ENCODE assay signal across 14 cellular contexts in the genomic region with DNA sequence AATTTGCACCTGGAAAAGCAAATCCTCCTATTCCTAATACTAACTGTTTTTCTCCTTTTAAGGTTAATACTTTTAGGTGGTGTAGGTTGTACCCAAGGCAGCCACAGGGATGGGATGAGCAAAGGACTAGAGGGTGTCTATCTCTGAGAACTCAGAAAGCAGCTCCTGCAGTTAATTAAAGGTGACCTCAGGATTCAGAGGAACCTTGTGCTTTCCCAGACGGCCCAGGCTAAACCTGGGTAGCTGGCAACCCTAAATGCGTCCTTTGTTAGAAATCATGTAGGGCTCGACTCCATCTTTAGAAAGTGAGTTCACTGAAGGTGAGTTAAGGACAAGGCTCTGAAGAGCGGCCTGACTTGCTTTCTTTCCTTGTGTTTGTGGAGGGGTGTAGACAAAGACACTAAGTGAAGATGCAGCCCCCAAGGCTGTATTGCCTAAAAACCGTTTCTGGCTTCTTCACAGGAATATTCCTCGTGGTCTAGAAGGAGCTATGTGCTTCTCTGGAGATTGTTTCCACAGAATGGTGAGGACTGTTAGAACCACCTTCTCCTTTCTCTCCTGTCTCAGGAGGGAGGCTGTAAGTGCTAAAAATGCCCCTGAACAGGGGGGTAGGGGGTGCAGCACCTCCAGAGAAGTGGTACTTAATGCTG. TPM values are rescaled to one million over a fixed set of nuclear protein-coding genes. Genes with fewer than 3 reads are reported as not detected.
DNase-seq lines count a peak whose midpoint lies in the region; ATAC-seq and TF ChIP-seq lines count a peak whose summit lies in the region.
"Had no signal": no experiment of that assay in that cellular context is flagged by ENCODE, and none has a peak within 500 bp of the region (broad histone marks: within the 10 kb centered on the region; RNA-seq: fewer than 3 reads in every experiment).

No MANE protein-coding gene starts in this region.

- CTCF ChIA-PET in IMR-90 (lab: Yijun Ruan, JAX) = interaction anchor here (0.6 kb wide), 1 partner anchor 225 kb away, joined by 3 read pairs; no protein-coding TSS in a partner anchor

- H4K8ac ChIP-seq in IMR-90 (ENCODE audit: low read depth in 2 of 2, low read length in 2 of 2) = no peak overlapping the region

- H2AK5ac ChIP-seq in IMR-90 (ENCODE audit: low read depth, low read length) = no peak overlapping the region

- no peak overlapping the region for H4K5ac ChIP-seq in IMR-90 (ENCODE audit: low read depth, low read length)

- no peak overlapping the region for H3K56ac ChIP-seq in IMR-90 (ENCODE audit: extremely low read depth, insufficient read depth, low read length)

- no peak overlapping the region for H3K4me2 ChIP-seq in IMR-90 (ENCODE audit: low read depth, low read length)

- H3K4me3 ChIP-seq in CD4-positive, CD25-positive, alpha-beta regulatory T cell (ENCODE audit: low read depth, low read length) = no peak overlapping the region
- H3K4me3 ChIP-seq in IMR-90 (ENCODE audit: insufficient read depth, low read depth, low read length) (no peak overlapping the region), colonic mucosa (no peak overlapping the region)
- H3K4me3 ChIP-seq: prostate gland had no signal

- H2BK120ac ChIP-seq in IMR-90 (ENCODE audit: low read depth, low read length) = no peak overlapping the region

- TF ChIP-seq CTCF in IMR-90 (conservative IDR thresholded peaks at IDR 0.05; ENCODE audit: low read depth, low read length) (no peak), progenitor cell of endocrine pancreas (IDR thresholded peaks at IDR 0.05; ENCODE audit: unreplicated experiment) (no peak), colonic mucosa (IDR thresholded peaks at IDR 0.05) (no peak)

- no peaks in the 10 kb centered on the region for H3K27me3 ChIP-seq in CD4-positive, CD25-positive, alpha-beta regulatory T cell (ENCODE audit: control insufficient read depth, insufficient read depth, low read length)
- H3K27me3 ChIP-seq in IMR-90 (ENCODE audit: control insufficient read depth, insufficient read depth, low read length) (no peaks in the 10 kb centered on the region), colonic mucosa (no peaks in the 10 kb centered on the region)

- H3K36me3 ChIP-seq in CD4-positive, CD25-positive, alpha-beta regulatory T cell (ENCODE audit: control insufficient read depth, insufficient read depth, low read length) = no peaks in the 10 kb centered on the region
- H3K36me3 ChIP-seq in IMR-90 (ENCODE audit: control insufficient read depth, insufficient read depth, low read length) (peaks cover 33% of the 10 kb centered on the region), colonic mucosa (no peaks in the 10 kb centered on the region)
- H3K36me3 ChIP-seq: prostate gland had no signal

- TF ChIP-seq RAD21 in IMR-90 (IDR thresholded peaks at IDR 0.05; ENCODE audit: low read length) = no peak

- no peaks in the 10 kb centered on the region for H3K9me3 Mint-ChIP-seq in CD4-positive, CD25-positive, alpha-beta regulatory T cell
- H3K9me3 Mint-ChIP-seq in effector memory CD8-positive, alpha-beta T cell = no peaks in the 10 kb centered on the region
- no peaks in the 10 kb centered on the region for H3K9me3 Mint-ChIP-seq in progenitor cell of endocrine pancreas (ENCODE audit: low read depth)

- no peak for ATAC-seq in CD4-positive, CD25-positive, alpha-beta regulatory T cell (ENCODE audit: low read depth in 2 of 2)
- no peak for ATAC-seq in IMR-90 (ENCODE audit: low read depth)
- peak; percentile 21 for ATAC-seq in effector memory CD8-positive, alpha-beta T cell (replicated peaks)
- no peak for ATAC-seq in GM21717 (IDR thresholded peaks at IDR 0.05; ENCODE audit: unreplicated experiment)

- no peak for TF ChIP-seq POLR2A in IMR-90 (IDR thresholded peaks at IDR 0.05; ENCODE audit: low read depth, low read length)

- H3K9me3 ChIP-seq in CD4-positive, CD25-positive, alpha-beta regulatory T cell (ENCODE audit: control insufficient read depth in 2 of 2, low read length in 2 of 2) = no peaks in the 10 kb centered on the region
- H3K9me3 ChIP-seq in IMR-90 (ENCODE audit: control insufficient read depth, insufficient read depth, low read length) (no peaks in the 10 kb centered on the region), colonic mucosa (no peaks in the 10 kb centered on the region)
- H3K9me3 ChIP-seq: prostate gland had no signal

- H3K36me3 Mint-ChIP-seq in CD4-positive, CD25-positive, alpha-beta regulatory T cell = peaks cover 20% of the 10 kb centered on the region
- H3K36me3 Mint-ChIP-seq in effector memory CD8-positive, alpha-beta T cell (ENCODE audit: insufficient read depth) = peaks cover 24% of the 10 kb centered on the region
- peaks cover 19% of the 10 kb centered on the region for H3K36me3 Mint-ChIP-seq in progenitor cell of endocrine pancreas (ENCODE audit: insufficient read depth)

- peaks cover 33% of the 10 kb centered on the region for H3K4me1 ChIP-seq in CD4-positive, CD25-positive, alpha-beta regulatory T cell (ENCODE audit: control insufficient read depth, insufficient read depth, low read length, poor library complexity, severe bottlenecking)
- peaks cover 15% of the 10 kb centered on the region for H3K4me1 ChIP-seq in IMR-90 (ENCODE audit: control insufficient read depth, insufficient read depth, low read length)
- peaks cover 4% of the 10 kb centered on the region for H3K4me1 ChIP-seq in colonic mucosa
- H3K4me1 ChIP-seq: prostate gland had no signal

- no peak overlapping the region for H2AK9ac ChIP-seq in IMR-90 (replicated peaks; ENCODE audit: low read depth, low read length, poor library complexity)

- dilution Hi-C loops in IMR-90 (cut with HindIII; ENCODE audit: low sequenced_read_pairs, unreplicated experiment) = no loop called here

- intact Hi-C loops in IMR-90 (cut with micrococcal nuclease) (no loop called here), colonic mucosa (cut with DNase I) (no loop called here)

- peaks cover 26% of the 10 kb centered on the region for H3K9me1 ChIP-seq in IMR-90 (ENCODE audit: insufficient read depth, low read length)

- no peak overlapping the region for H3K14ac ChIP-seq in IMR-90 (replicated peaks; ENCODE audit: low read depth, low read length)

- peaks cover 87% of the 10 kb centered on the region for H4K20me1 ChIP-seq in IMR-90 (ENCODE audit: insufficient read depth, low read length)

- no peak overlapping the region for H3K9ac ChIP-seq in IMR-90 (ENCODE audit: low read depth, low read length)
- H3K9ac ChIP-seq in colonic mucosa (ENCODE audit: low read depth in 2 of 2, low read length in 2 of 2) = no peak overlapping the region

- no CpG with 5 or more reads among the region's 6 CpGs for WGBS in IMR-90 (ENCODE audit: extremely low coverage in 2 of 2, insufficient read length in 1 of 2), 2 experiments

- H3K18ac ChIP-seq in IMR-90 (ENCODE audit: low read depth, low read length) = no peak overlapping the region

- peaks cover 17 to 78% of the 10 kb centered on the region in 2 experiments for H3K79me1 ChIP-seq in IMR-90 (ENCODE audit: low read depth in 1 of 2, low read length in 2 of 2)

- no peak for DNase-seq in CD4-positive, CD25-positive, alpha-beta regulatory T cell
- DNase-seq in IMR-90 (no peak), progenitor cell of endocrine pancreas (ENCODE audit: low spot score, unreplicated experiment) (no peak), DMS79 (lab: John Stamatoyannopoulos, UW) (no peak), activated gamma-delta T cell (lab: John Stamatoyannopoulos, UW) (no peak), colonic mucosa (no peak)
- DNase-seq in effector memory CD8-positive, alpha-beta T cell = no peak
- DNase-seq: activated effector memory CD4-positive, alpha-beta T cell treated with anti-CD3 and anti-CD28 coated beads, Interleukin-2, amount 50 U/mL, for 16 hours; DMS79 treated with DMSO at 0.1 percent for 48 hours; NCI-H1930; NCI-H524 treated with DMSO at 0.1 percent for 48 hours had no signal

- H4K91ac ChIP-seq in IMR-90 (ENCODE audit: insufficient read depth, low read depth, low read length) = no peak overlapping the region

- H2BK20ac ChIP-seq in IMR-90 (ENCODE audit: low read depth, low read length) = no peak overlapping the region

- POLR2A ChIA-PET in IMR-90 (lab: Charles Lee; ENCODE audit: unreplicated experiment) = interaction anchor here (0.5 kb wide), 1 partner anchor 454 kb away, joined by 12 read pairs; no protein-coding TSS in a partner anchor

- H3K27me3 Mint-ChIP-seq in CD4-positive, CD25-positive, alpha-beta regulatory T cell = no peaks in the 10 kb centered on the region
- H3K27me3 Mint-ChIP-seq in effector memory CD8-positive, alpha-beta T cell = no peaks in the 10 kb centered on the region
- no peaks in the 10 kb centered on the region for H3K27me3 Mint-ChIP-seq in progenitor cell of endocrine pancreas

- in situ Hi-C loops in IMR-90 (cut with MboI; ENCODE audit: low sequenced_read_pairs) = no loop called here

- BruUV-seq in IMR-90 (replicated peaks; lab: Mats Ljungman, UMichigan) = no TSS peak

- peak overlapping the region; percentile 69 to 82 (median 74) for H3K27ac Mint-ChIP-seq in CD4-positive, CD25-positive, alpha-beta regulatory T cell
- H3K27ac Mint-ChIP-seq in effector memory CD8-positive, alpha-beta T cell = peak overlapping the region; percentile 75 to 85
- peak overlapping the region; percentile 13 for H3K27ac Mint-ChIP-seq in progenitor cell of endocrine pancreas

- H2BK15ac ChIP-seq in IMR-90 (ENCODE audit: low read depth, low read length) = no peak overlapping the region

- no peak overlapping the region for H3K4ac ChIP-seq in IMR-90 (ENCODE audit: low read depth, low read length)

- H3K27ac ChIP-seq in CD4-positive, CD25-positive, alpha-beta regulatory T cell (ENCODE audit: insufficient read depth, low read length, poor library complexity, severe bottlenecking) = no peak overlapping the region
- H3K27ac ChIP-seq in IMR-90 (ENCODE audit: insufficient read depth, low read length) (0 out of 2 replicates have a peak overlapping the region, but pooled peaks have one; percentile 10), colonic mucosa (no peak overlapping the region)
- H3K27ac ChIP-seq: prostate gland, VCaP had no signal

- H2AFZ ChIP-seq in IMR-90 (replicated peaks; ENCODE audit: low read length, poor library complexity) = no peak overlapping the region

- no peak overlapping the region for H3K4me3 Mint-ChIP-seq in CD4-positive, CD25-positive, alpha-beta regulatory T cell
- H3K4me3 Mint-ChIP-seq in effector memory CD8-positive, alpha-beta T cell = peak overlapping the region; percentile 8
- H3K4me3 Mint-ChIP-seq in progenitor cell of endocrine pancreas (ENCODE audit: low read depth) = no peak overlapping the region

- peak overlapping the region; percentile 42 for H3K23ac ChIP-seq in IMR-90 (ENCODE audit: low read depth, low read length)

- H3K4me1 Mint-ChIP-seq in CD4-positive, CD25-positive, alpha-beta regulatory T cell = peaks cover 24 to 48% (median 42%) of the 10 kb centered on the region in 4 donors
- peaks cover 25 to 38% of the 10 kb centered on the region in 2 donors for H3K4me1 Mint-ChIP-seq in effector memory CD8-positive, alpha-beta T cell (ENCODE audit: low read depth in 2 of 2)
- H3K4me1 Mint-ChIP-seq in progenitor cell of endocrine pancreas (ENCODE audit: low read depth) = peaks cover 35% of the 10 kb centered on the region

- H2BK5ac ChIP-seq in IMR-90 (ENCODE audit: low read depth, low read length, poor library complexity, severe bottlenecking) = no peak overlapping the region

RNA-seq across cellular contexts. Expression of a gene that starts 14.9 kb away (rescaled TPM):
- total RNA-seq in CD4-positive, CD25-positive, alpha-beta regulatory T cell = 31.8 TPM
- polyA plus RNA-seq in CD4-positive, CD25-positive, alpha-beta regulatory T cell = 10 to 100 TPM in 2 of 4 donors, 1 to 10 TPM in 2; 6.8 to 17.1 (median 10.5) TPM
- total RNA-seq in IMR-90 (2012; rRNA removed) = 128 and 150 TPM in 2 replicates
- polyA plus RNA-seq in IMR-90 (2012; rRNA removed) = 22.0 and 23.9 TPM in 2 replicates
- 10.0 and 11.3 TPM in 2 replicates for polyA plus RNA-seq in IMR-90 (2012; cell fraction: cytosol; rRNA removed)
- polyA plus RNA-seq in IMR-90 (2012; cell fraction: nucleus; rRNA removed; ENCODE audit: low replicate concordance) = 7.1 and 33.5 TPM in 2 replicates
- 158 and 161 TPM in 2 replicates for total RNA-seq in progenitor cell of endocrine pancreas
- total RNA-seq in colonic mucosa = 100 to 1,000 TPM in 1 of 2 donors, 10 to 100 TPM in 1; 66.7 to 142 TPM

Comparison
In these comparisons a context has a peak if more than half of its experiments do, and no peak if none do; other contexts are left out.
1. H3K27ac Mint-ChIP-seq: peak in every context shown above with its lines; median percentile 80 in effector memory CD8-positive, alpha-beta T cell; 74 in CD4-positive, CD25-positive, alpha-beta regulatory T cell; 13 in progenitor cell of endocrine pancreas.
2. H3K4me3 Mint-ChIP-seq: peak in effector memory CD8-positive, alpha-beta T cell (2 of 2); none in CD4-positive, CD25-positive, alpha-beta regulatory T cell (0 of 4) and progenitor cell of endocrine pancreas (single experiment).